8 cellular contexts compared by ENCODE assay signal in the genomic region with DNA sequence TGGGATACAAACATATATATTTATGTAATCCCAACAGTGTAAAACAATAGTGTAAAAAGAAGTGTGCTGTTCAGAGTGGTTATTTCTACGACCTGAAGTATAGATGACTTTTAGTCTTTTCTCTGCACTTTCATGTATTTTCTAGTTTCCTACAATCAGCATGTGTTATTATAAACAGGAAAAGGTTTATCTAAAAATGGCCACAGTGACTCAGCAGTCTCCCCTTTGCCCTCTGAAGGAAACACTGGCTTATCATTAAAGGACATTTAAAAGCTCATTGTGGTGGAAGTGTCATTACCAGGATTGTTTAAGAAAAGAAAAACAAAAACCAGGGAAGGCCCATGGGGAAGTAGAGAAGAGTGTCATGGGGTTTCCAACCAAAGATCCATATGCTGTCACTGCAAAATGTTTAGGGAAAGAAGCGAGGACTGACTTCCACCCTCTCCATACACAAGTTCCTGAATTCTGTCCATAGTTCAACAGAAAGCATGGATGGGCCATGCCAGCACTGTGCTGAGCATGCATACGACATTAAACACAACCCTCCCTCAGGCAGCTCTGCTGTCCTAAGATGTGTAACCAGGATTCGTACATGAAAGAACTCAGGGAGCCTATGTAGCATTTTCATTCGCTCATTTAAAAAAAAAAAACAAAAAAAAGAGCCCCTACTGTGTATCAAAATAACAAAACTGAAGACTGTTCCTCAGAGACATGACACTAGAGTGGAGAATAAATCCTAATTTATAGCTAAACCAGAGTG. TPM values are rescaled to one million over a fixed set of nuclear protein-coding genes. Genes with fewer than 3 reads are reported as not detected.
A peak's percentile ranks its signal among the peaks of the same experiment; 100 is the strongest.
DNase-seq lines count a peak whose midpoint lies in the region; ATAC-seq lines count a peak whose summit lies in the region.

No MANE protein-coding gene starts in this region.

- peak; percentile 21 for ATAC-seq in activated T-cell treated with anti-CD3 and anti-CD28 coated beads, Interleukin-2, amount 50 U/mL, for 72 hours (replicated peaks in 1 of 2)
- ATAC-seq in naive thymus-derived CD4-positive, alpha-beta T cell: peak; percentile 28
- no peak for ATAC-seq in GM18517 (IDR thresholded peaks at IDR 0.05; ENCODE audit: unreplicated experiment)

- POLR2A ChIA-PET in naive thymus-derived CD4-positive, alpha-beta T cell (lab: Charles Lee): interaction anchor here (0.6 to 12.9 kb wide), 5 partner anchors 10 to 493 kb away, joined by 3 to 183 read pairs (median 3); a partner anchor contains a TSS

- CTCF ChIA-PET in naive thymus-derived CD4-positive, alpha-beta T cell (lab: Charles Lee): interaction anchor here (0.8 to 1.4 kb wide), 5 partner anchors 9 to 13 kb away, joined by 4 read pairs; a partner anchor contains a TSS

- peak overlapping the region; percentile 57 to 58 for H3K4me3 Mint-ChIP-seq in activated T-cell treated with anti-CD3 and anti-CD28 coated beads, Interleukin-2, amount 50 U/mL, for 72 hours
- peak overlapping the region in 4 of 10 donors; percentile 6 to 47 (median 42) for H3K4me3 Mint-ChIP-seq in naive thymus-derived CD4-positive, alpha-beta T cell

- intact Hi-C loops in naive thymus-derived CD4-positive, alpha-beta T cell (cut with micrococcal nuclease): loop anchor here in 1 of 2 donors (1.0 kb wide), 2 partner anchors 9 to 12 kb away; a partner anchor contains a TSS

- no peak for DNase-seq in activated T-cell treated with anti-CD3 and anti-CD28 coated beads, Interleukin-2, amount 50 U/mL, for 72 hours
- no peak for DNase-seq in activated T-cell treated with anti-CD3 and anti-CD28 coated beads, Interleukin-2, amount 50 U/mL, for 1 hour
- peak; percentile 71 for DNase-seq in LHCN-M2 (ENCODE audit: low read depth)
- DNase-seq in naive thymus-derived CD4-positive, alpha-beta T cell: no peak
- no peak for DNase-seq in effector CD4-positive, alpha-beta T cell
- DNase-seq in GOT3 (lab: John Stamatoyannopoulos, UW): no peak

- H3K36me3 Mint-ChIP-seq in activated T-cell treated with anti-CD3 and anti-CD28 coated beads, Interleukin-2, amount 50 U/mL, for 72 hours (ENCODE audit: insufficient read depth in 2 of 2): peaks cover 28 to 62% of the 10 kb centered on the region in 2 donors
- H3K36me3 Mint-ChIP-seq in naive thymus-derived CD4-positive, alpha-beta T cell: peaks cover 37 to 88% (median 76%) of the 10 kb centered on the region in 5 donors

- H3K9me3 Mint-ChIP-seq in activated T-cell treated with anti-CD3 and anti-CD28 coated beads, Interleukin-2, amount 50 U/mL, for 72 hours: peaks cover 17 to 21% of the 10 kb centered on the region in 2 donors
- H3K9me3 Mint-ChIP-seq in naive thymus-derived CD4-positive, alpha-beta T cell: peaks cover 10 to 39% (median 20%) of the 10 kb centered on the region in 11 donors

- peaks cover 0 to 33% (median 10%) of the 10 kb centered on the region in 3 experiments for H3K36me3 ChIP-seq in naive thymus-derived CD4-positive, alpha-beta T cell (ENCODE audit: control insufficient read depth in 2 of 3, insufficient read depth in 3 of 3, low read length in 3 of 3)

- H3K9me3 ChIP-seq in naive thymus-derived CD4-positive, alpha-beta T cell (ENCODE audit: control insufficient read depth in 2 of 3, low read length in 3 of 3): peaks cover 0 to 31% (median 7%) of the 10 kb centered on the region in 3 experiments

- H3K4me1 ChIP-seq in naive thymus-derived CD4-positive, alpha-beta T cell (ENCODE audit: control insufficient read depth in 2 of 2, insufficient read depth in 2 of 2, low read length in 2 of 2): peaks cover 11 to 24% of the 10 kb centered on the region in 2 donors

- H3K27ac ChIP-seq in cingulate gyrus (ENCODE audit: low read depth, low read length): peak overlapping the region; percentile 0
- H3K27ac ChIP-seq in naive thymus-derived CD4-positive, alpha-beta T cell (ENCODE audit: low read depth, low read length): no peak overlapping the region

- peak overlapping the region; percentile 96 for H3K27ac Mint-ChIP-seq in activated T-cell treated with anti-CD3 and anti-CD28 coated beads, Interleukin-2, amount 50 U/mL, for 72 hours
- H3K27ac Mint-ChIP-seq in naive thymus-derived CD4-positive, alpha-beta T cell: peak overlapping the region; percentile 33 to 88 (median 68)

- H3K27me3 Mint-ChIP-seq in activated T-cell treated with anti-CD3 and anti-CD28 coated beads, Interleukin-2, amount 50 U/mL, for 72 hours (ENCODE audit: low read depth): no peaks in the 10 kb centered on the region
- no peaks in the 10 kb centered on the region for H3K27me3 Mint-ChIP-seq in naive thymus-derived CD4-positive, alpha-beta T cell

- no peaks in the 10 kb centered on the region for H3K27me3 ChIP-seq in naive thymus-derived CD4-positive, alpha-beta T cell (ENCODE audit: control insufficient read depth in 2 of 2, insufficient read depth in 2 of 2, low read length in 2 of 2)

- H3K4me1 Mint-ChIP-seq in activated T-cell treated with anti-CD3 and anti-CD28 coated beads, Interleukin-2, amount 50 U/mL, for 72 hours (ENCODE audit: low read depth): peaks cover 66% of the 10 kb centered on the region
- H3K4me1 Mint-ChIP-seq in naive thymus-derived CD4-positive, alpha-beta T cell: peaks cover 35 to 58% (median 48%) of the 10 kb centered on the region in 7 donors

- H3K4me3 ChIP-seq in naive thymus-derived CD4-positive, alpha-beta T cell (ENCODE audit: low read length): no peak overlapping the region

RNA-seq across cellular contexts. Expression of a gene that starts 10.2 kb away (rescaled TPM):
- total RNA-seq in activated T-cell treated with anti-CD3 and anti-CD28 coated beads, Interleukin-2, amount 50 U/mL, for 72 hours: 10 to 100 TPM; 33.4 to 44.5 TPM
- total RNA-seq in LHCN-M2 (2014; rRNA removed): 74.4 and 79.0 TPM in 2 replicates
- 35.2 TPM for polyA plus RNA-seq in LHCN-M2 (2012)
- 10 to 100 TPM; 25.6 to 50.7 (median 32.0) TPM for total RNA-seq in naive thymus-derived CD4-positive, alpha-beta T cell
- 10 to 100 TPM; 51.6 to 67.9 TPM for polyA plus RNA-seq in naive thymus-derived CD4-positive, alpha-beta T cell

RNA-seq across cellular contexts. Expression of a gene that starts 12.4 kb away (rescaled TPM):
- total RNA-seq in activated T-cell treated with anti-CD3 and anti-CD28 coated beads, Interleukin-2, amount 50 U/mL, for 72 hours: 10 to 100 TPM; 26.4 to 37.0 TPM
- total RNA-seq in LHCN-M2 (2014; rRNA removed): 3.4 and 5.0 TPM in 2 replicates
- 9.1 TPM for polyA plus RNA-seq in LHCN-M2 (2012)
- 10 to 100 TPM; 17.8 to 44.7 (median 20.4) TPM for total RNA-seq in naive thymus-derived CD4-positive, alpha-beta T cell
- 10 to 100 TPM; 16.8 to 29.4 TPM for polyA plus RNA-seq in naive thymus-derived CD4-positive, alpha-beta T cell

RNA-seq across cellular contexts. Expression of a gene that starts 51.0 kb away (rescaled TPM):
- 10 to 100 TPM; 21.5 to 27.1 TPM for total RNA-seq in activated T-cell treated with anti-CD3 and anti-CD28 coated beads, Interleukin-2, amount 50 U/mL, for 72 hours
- 6.4 and 6.9 TPM in 2 replicates for total RNA-seq in LHCN-M2 (2014; rRNA removed)
- 4.7 TPM for polyA plus RNA-seq in LHCN-M2 (2012)
- 10 to 100 TPM; 18.2 to 59.2 (median 37.0) TPM for total RNA-seq in naive thymus-derived CD4-positive, alpha-beta T cell
- polyA plus RNA-seq in naive thymus-derived CD4-positive, alpha-beta T cell: 1 to 10 TPM; 3.5 to 9.3 TPM
